Comparison of ENCODE assay signal across 19 cellular contexts in genomic region chr6:112408522-112408921, GRCh38.
DNase-seq lines count a peak whose midpoint lies in the region; ATAC-seq lines count a peak whose summit lies in the region.
"Had no signal": no experiment of that assay in that cellular context is flagged by ENCODE, and none has a peak within 500 bp of the region (broad histone marks: within the 10 kb centered on the region; RNA-seq: fewer than 3 reads in every experiment).

No MANE protein-coding gene starts in this region.

- no peaks in the 10 kb centered on the region for H3K27me3 ChIP-seq in BLaER1 treated with 17β-estradiol and CSF1 and Interleukin-3, amounts not matched to agents 10 nM and 100 nM

- peak overlapping the region in 6 of 11 experiments; percentile 65 to 90 (median 73); a peak in 11 of 22 replicates for H3K4me2 ChIP-seq in BLaER1 treated with 17β-estradiol and CSF1 and Interleukin-3, amounts not matched to agents 10 nM and 100 nM

- no peaks in the 10 kb centered on the region for H3K36me3 ChIP-seq in BLaER1 treated with 17β-estradiol and CSF1 and Interleukin-3, amounts not matched to agents 10 nM and 100 nM

- H3K4me1 ChIP-seq in BLaER1 treated with 17β-estradiol and CSF1 and Interleukin-3, amounts not matched to agents 10 nM and 100 nM, result peaks cover 8 to 33% (median 30%) of the 10 kb centered on the region in 10 experiments; a peak in 19 of 20 replicates

- peaks cover 0 to 8% (median 0%) of the 10 kb centered on the region in 11 experiments; a peak in 2 of 22 replicates for H3K9me3 ChIP-seq in BLaER1 treated with 17β-estradiol and CSF1 and Interleukin-3, amounts not matched to agents 10 nM and 100 nM (replicated peaks in 1 of 11)

- DNase-seq in NCI-H524 treated with DMSO at 0.1 percent for 48 hours (lab: John Stamatoyannopoulos, UW) (peak; percentile 64), iPS-NIHi11 (ENCODE audit: low spot score) (peak; percentile 26), retina (peak; percentile 41), NCI-H187 treated with DMSO at 0.1 percent for 48 hours (lab: John Stamatoyannopoulos, UW) (no peak), inferior parietal cortex (ENCODE audit: extremely low spot score) (no peak)
- DNase-seq: 8988T; C1 segment of cervical spinal cord; CD4-positive, CD25-positive, alpha-beta regulatory T cell; CD8-positive, alpha-beta memory T cell; COR-L47; DMS 273 treated with DMSO at 0.1 percent for 48 hours; DMS53; DND-41; HFFc6 had no signal

- no peaks in the 10 kb centered on the region for H4K20me1 ChIP-seq in BLaER1 treated with 17β-estradiol and CSF1 and Interleukin-3, amounts not matched to agents 10 nM and 100 nM

- no peak overlapping the region for H3K9ac ChIP-seq in BLaER1 treated with 17β-estradiol and CSF1 and Interleukin-3, amounts not matched to agents 10 nM and 100 nM
- H3K9ac ChIP-seq: GM23248 had no signal

- H3K4me3 ChIP-seq in BLaER1 treated with 17β-estradiol and CSF1 and Interleukin-3, amounts not matched to agents 10 nM and 100 nM, result no peak overlapping the region
- H3K4me3 ChIP-seq: GM12878, GM23248 had no signal

- ATAC-seq in GM18909 (IDR thresholded peaks at IDR 0.05; ENCODE audit: poor library complexity, unreplicated experiment), result no peak
- ATAC-seq: GM12878, HCT116 had no signal

- no peak overlapping the region for H3K27ac ChIP-seq in BLaER1 treated with 17β-estradiol and CSF1 and Interleukin-3, amounts not matched to agents 10 nM and 100 nM
- H3K27ac ChIP-seq: GM23248 had no signal

Comparison
In these comparisons a context has a peak if more than half of its experiments do, and no peak if none do; other contexts are left out.
1. DNase-seq: peak in NCI-H524 treated with DMSO at 0.1 percent for 48 hours (single experiment), iPS-NIHi11 (single experiment) and retina (single experiment); none in NCI-H187 treated with DMSO at 0.1 percent for 48 hours (single experiment) and inferior parietal cortex (single experiment).